Comparison of ENCODE assay signal across 1 cellular context in genomic region chr5:107430077-107430625, GRCh38.
TF ChIP-seq lines count a peak whose summit lies in the region.

No MANE protein-coding gene starts in this region.

TF ChIP-seq in GM23338, 12 proteins besides CTCF, POLR2A, EP300 and RAD21 (continued from another document):
- TF ChIP-seq REST (IDR thresholded peaks at IDR 0.05; ENCODE audit: unreplicated experiment) (no peak), POLR2AphosphoS5 (IDR thresholded peaks at IDR 0.05; ENCODE audit: low read depth) (no peak), ZNF331 (CRISPR knock-in tag; IDR thresholded peaks at IDR 0.05; ENCODE audit: low read depth) (no peak)
